12 cellular contexts compared by ENCODE assay signal in genomic region chr6:140043762-140044378, GRCh38.
DNase-seq lines count a peak whose midpoint lies in the region; ATAC-seq, FAIRE-seq and TF ChIP-seq lines count a peak whose summit lies in the region.
"Had no signal": no experiment of that assay in that cellular context is flagged by ENCODE, and none has a peak within 500 bp of the region (broad histone marks: within the 10 kb centered on the region; RNA-seq: fewer than 3 reads in every experiment).

No MANE protein-coding gene starts in this region.

- H3K4me3 Mint-ChIP-seq in natural killer cell (peak overlapping the region; percentile 49), Caco-2 (ENCODE audit: unreplicated experiment) (no peak overlapping the region), immature natural killer cell (no peak overlapping the region)

- H3K4me1 ChIP-seq in Caco-2, result no peaks in the 10 kb centered on the region

- peak; percentile 84 for FAIRE-seq in G401.6 (lab: Jason Lieb, UNC)
- FAIRE-seq: TTC549 had no signal

- intact Hi-C loops in natural killer cell (cut with micrococcal nuclease), result no loop called here
- intact Hi-C loops in Caco-2 (cut with micrococcal nuclease; ENCODE audit: unreplicated experiment), result no loop called here

- DNase-seq in HS-5 (ENCODE audit: low read depth) (peak; percentile 68), natural killer cell (no peak), GM20000 (ENCODE audit: low spot score) (no peak), Caco-2 (no peak), immature natural killer cell (no peak)
- DNase-seq: heart left ventricle, KG1, NCI-H774 had no signal

- peaks cover 22 to 24% of the 10 kb centered on the region in 2 donors for H3K4me1 Mint-ChIP-seq in natural killer cell
- H3K4me1 Mint-ChIP-seq in Caco-2 (ENCODE audit: low read depth, unreplicated experiment), result no peaks in the 10 kb centered on the region
- peaks cover 0 to 10% of the 10 kb centered on the region in 2 donors for H3K4me1 Mint-ChIP-seq in immature natural killer cell

- H3K27ac Mint-ChIP-seq in natural killer cell, result peak overlapping the region; percentile 33 to 36
- H3K27ac Mint-ChIP-seq in Caco-2 (ENCODE audit: unreplicated experiment), result no peak overlapping the region
- no peak overlapping the region for H3K27ac Mint-ChIP-seq in immature natural killer cell

- H3K9me3 Mint-ChIP-seq in natural killer cell (no peaks in the 10 kb centered on the region), Caco-2 (ENCODE audit: unreplicated experiment) (no peaks in the 10 kb centered on the region), immature natural killer cell (no peaks in the 10 kb centered on the region)

- BruUV-seq in Caco-2 (replicated peaks; lab: Mats Ljungman, UMichigan), result no TSS peak

- CTCF ChIA-PET in Caco-2 (lab: Charles Lee), result no interaction called here

- ATAC-seq in SK-N-SH treated with all-trans-retinoic acid at 6 μM for 48 hours (peak; percentile 64), natural killer cell (peak in 2 of 3 donors; percentile 51 to 56), GM19455 (IDR thresholded peaks at IDR 0.05; ENCODE audit: unreplicated experiment) (no peak)

- POLR2A ChIA-PET in Caco-2 (lab: Charles Lee), result no interaction called here

- H3K9me3 ChIP-seq in Caco-2, result no peaks in the 10 kb centered on the region

- H3K36me3 Mint-ChIP-seq in natural killer cell, result no peaks in the 10 kb centered on the region
- H3K36me3 Mint-ChIP-seq in Caco-2 (ENCODE audit: insufficient read depth, unreplicated experiment), result no peaks in the 10 kb centered on the region
- H3K36me3 Mint-ChIP-seq in immature natural killer cell, result no peaks in the 10 kb centered on the region

- no peak for TF ChIP-seq CTCF in natural killer cell (IDR thresholded peaks at IDR 0.05)
- no peak for TF ChIP-seq CTCF in GM20000 (IDR thresholded peaks at IDR 0.05; ENCODE audit: extremely low read depth, missing control alignments)
- no peak for TF ChIP-seq CTCF in Caco-2 (IDR thresholded peaks at IDR 0.05; ENCODE audit: insufficient read depth in 1 of 2, low read depth in 1 of 2, low read length in 1 of 2, severe bottlenecking in 1 of 2, unreplicated experiment in 1 of 2)

- no peak overlapping the region for H3K4me3 ChIP-seq in Caco-2 (ENCODE audit: low read depth, low read length)
- H3K4me3 ChIP-seq: heart left ventricle had no signal

- no peaks in the 10 kb centered on the region for H3K36me3 ChIP-seq in Caco-2 (ENCODE audit: control insufficient read depth, insufficient read depth, low read length)
- H3K36me3 ChIP-seq: heart left ventricle had no signal

- H3K27me3 ChIP-seq in Caco-2 (replicated peaks; ENCODE audit: control insufficient read depth, insufficient read depth, low read length), result no peaks in the 10 kb centered on the region; the same call in 1 of the 2 replicates
- H3K27me3 ChIP-seq: heart left ventricle had no signal

- H3K27me3 Mint-ChIP-seq in natural killer cell (ENCODE audit: low read depth in 2 of 2) (peaks cover 0 to 8% of the 10 kb centered on the region in 2 donors), Caco-2 (ENCODE audit: insufficient read depth, unreplicated experiment) (peaks cover 6% of the 10 kb centered on the region), immature natural killer cell (ENCODE audit: low read depth in 3 of 3) (no peaks in the 10 kb centered on the region)

TF ChIP-seq in SK-N-SH treated with all-trans-retinoic acid at 6 μM for 48 hours, 23 proteins besides CTCF, POLR2A, EP300 and RAD21:
- TF ChIP-seq, protein P1, sequence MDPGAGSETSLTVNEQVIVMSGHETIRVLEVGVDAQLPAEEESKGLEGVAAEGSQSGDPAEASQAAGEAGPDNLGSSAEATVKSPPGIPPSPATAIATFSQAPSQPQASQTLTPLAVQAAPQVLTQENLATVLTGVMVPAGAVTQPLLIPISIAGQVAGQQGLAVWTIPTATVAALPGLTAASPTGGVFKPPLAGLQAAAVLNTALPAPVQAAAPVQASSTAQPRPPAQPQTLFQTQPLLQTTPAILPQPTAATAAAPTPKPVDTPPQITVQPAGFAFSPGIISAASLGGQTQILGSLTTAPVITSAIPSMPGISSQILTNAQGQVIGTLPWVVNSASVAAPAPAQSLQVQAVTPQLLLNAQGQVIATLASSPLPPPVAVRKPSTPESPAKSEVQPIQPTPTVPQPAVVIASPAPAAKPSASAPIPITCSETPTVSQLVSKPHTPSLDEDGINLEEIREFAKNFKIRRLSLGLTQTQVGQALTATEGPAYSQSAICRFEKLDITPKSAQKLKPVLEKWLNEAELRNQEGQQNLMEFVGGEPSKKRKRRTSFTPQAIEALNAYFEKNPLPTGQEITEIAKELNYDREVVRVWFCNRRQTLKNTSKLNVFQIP (CRISPR knock-in tag; IDR thresholded peaks at IDR 0.05; ENCODE audit: borderline replicate concordance, low read depth), result no peak
- TF ChIP-seq RARB (CRISPR knock-in tag; IDR thresholded peaks at IDR 0.05) (no peak), TOX (CRISPR knock-in tag; IDR thresholded peaks at IDR 0.05; ENCODE audit: borderline replicate concordance) (no peak; the same call in 1 of the 2 replicates), ISL1 (CRISPR knock-in tag; IDR thresholded peaks at IDR 0.05) (no peak), SNAI2 (CRISPR knock-in tag; IDR thresholded peaks at IDR 0.05) (no peak), GLIS3 (CRISPR knock-in tag; IDR thresholded peaks at IDR 0.05) (no peak), BACH2 (CRISPR knock-in tag; IDR thresholded peaks at IDR 0.05; ENCODE audit: borderline replicate concordance) (no peak), CSDC2 (CRISPR knock-in tag; IDR thresholded peaks at IDR 0.05) (no peak), PATZ1 (CRISPR knock-in tag; IDR thresholded peaks at IDR 0.05; ENCODE audit: borderline replicate concordance) (no peak), OSR1 (CRISPR knock-in tag; IDR thresholded peaks at IDR 0.05) (no peak), ZNF70 (CRISPR knock-in tag; IDR thresholded peaks at IDR 0.05) (no peak), TCF4 (CRISPR knock-in tag; IDR thresholded peaks at IDR 0.05; ENCODE audit: borderline replicate concordance) (no peak), CSRNP3 (CRISPR knock-in tag; IDR thresholded peaks at IDR 0.05) (no peak), ZNF565 (CRISPR knock-in tag; conservative IDR thresholded peaks at IDR 0.05; ENCODE audit: low read depth) (no peak), PPARA (CRISPR knock-in tag; IDR thresholded peaks at IDR 0.05; ENCODE audit: borderline replicate concordance) (no peak), ARNTL (CRISPR knock-in tag; IDR thresholded peaks at IDR 0.05; ENCODE audit: borderline replicate concordance, low read depth) (no peak), ZNF8 (CRISPR knock-in tag; IDR thresholded peaks at IDR 0.05) (no peak), ZC3H10 (CRISPR knock-in tag; IDR thresholded peaks at IDR 0.05) (no peak; the same call in 1 of the 2 replicates)
- TF ChIP-seq, protein P2, sequence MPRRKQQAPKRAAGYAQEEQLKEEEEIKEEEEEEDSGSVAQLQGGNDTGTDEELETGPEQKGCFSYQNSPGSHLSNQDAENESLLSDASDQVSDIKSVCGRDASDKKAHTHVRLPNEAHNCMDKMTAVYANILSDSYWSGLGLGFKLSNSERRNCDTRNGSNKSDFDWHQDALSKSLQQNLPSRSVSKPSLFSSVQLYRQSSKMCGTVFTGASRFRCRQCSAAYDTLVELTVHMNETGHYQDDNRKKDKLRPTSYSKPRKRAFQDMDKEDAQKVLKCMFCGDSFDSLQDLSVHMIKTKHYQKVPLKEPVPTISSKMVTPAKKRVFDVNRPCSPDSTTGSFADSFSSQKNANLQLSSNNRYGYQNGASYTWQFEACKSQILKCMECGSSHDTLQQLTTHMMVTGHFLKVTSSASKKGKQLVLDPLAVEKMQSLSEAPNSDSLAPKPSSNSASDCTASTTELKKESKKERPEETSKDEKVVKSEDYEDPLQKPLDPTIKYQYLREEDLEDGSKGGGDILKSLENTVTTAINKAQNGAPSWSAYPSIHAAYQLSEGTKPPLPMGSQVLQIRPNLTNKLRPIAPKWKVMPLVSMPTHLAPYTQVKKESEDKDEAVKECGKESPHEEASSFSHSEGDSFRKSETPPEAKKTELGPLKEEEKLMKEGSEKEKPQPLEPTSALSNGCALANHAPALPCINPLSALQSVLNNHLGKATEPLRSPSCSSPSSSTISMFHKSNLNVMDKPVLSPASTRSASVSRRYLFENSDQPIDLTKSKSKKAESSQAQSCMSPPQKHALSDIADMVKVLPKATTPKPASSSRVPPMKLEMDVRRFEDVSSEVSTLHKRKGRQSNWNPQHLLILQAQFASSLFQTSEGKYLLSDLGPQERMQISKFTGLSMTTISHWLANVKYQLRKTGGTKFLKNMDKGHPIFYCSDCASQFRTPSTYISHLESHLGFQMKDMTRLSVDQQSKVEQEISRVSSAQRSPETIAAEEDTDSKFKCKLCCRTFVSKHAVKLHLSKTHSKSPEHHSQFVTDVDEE (CRISPR knock-in tag; IDR thresholded peaks at IDR 0.05), result no peak

Comparison
In these comparisons a context has a peak if more than half of its experiments do, and no peak if none do; other contexts are left out.
1. H3K27ac Mint-ChIP-seq: peak in natural killer cell (2 of 2); none in Caco-2 (single experiment) and immature natural killer cell (0 of 6).